In the genomic region with DNA sequence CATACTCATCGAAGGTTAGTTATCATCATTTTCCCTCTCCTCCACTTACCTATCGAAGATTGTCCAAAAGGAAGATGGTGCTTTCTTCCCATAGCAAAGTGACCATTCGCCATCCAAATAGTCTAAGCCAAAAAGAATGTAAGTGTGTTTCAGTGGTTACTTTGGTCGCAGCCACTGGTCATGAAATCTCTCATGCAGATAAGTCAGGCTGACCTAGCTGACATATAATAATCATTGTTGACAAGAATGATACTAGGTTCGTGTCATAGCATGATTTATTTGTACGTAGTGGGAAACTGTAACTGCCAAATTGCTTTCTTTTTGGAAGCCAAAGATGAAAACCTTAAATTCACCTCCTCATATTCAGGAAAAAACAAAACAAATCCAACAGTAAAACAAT, we compare ENCODE assay signal across 19 cellular contexts.
"Had no signal": no experiment of that assay in that cellular context is flagged by ENCODE, and none has a peak within 500 bp of the region (broad histone marks: within the 10 kb centered on the region; RNA-seq: fewer than 3 reads in every experiment).

No MANE protein-coding gene starts in this region.

- H3K27me3 ChIP-seq: ascending aorta, right lobe of liver, spleen, transverse colon had no signal

- H3K4me1 Mint-ChIP-seq: activated naive CD8-positive, alpha-beta T cell treated with anti-CD3 and anti-CD28 coated beads, Interleukin-2, amount 50 U/mL, for 24 hours; immature natural killer cell; natural killer cell had no signal

- H3K4me1 ChIP-seq: ascending aorta, right lobe of liver, spleen, transverse colon had no signal

- H3K4me3 ChIP-seq: ascending aorta, mucosa of descending colon, right lobe of liver, spleen, transverse colon had no signal

- H3K36me3 Mint-ChIP-seq: immature natural killer cell; natural killer cell; stimulated activated naive B cell treated with anti-CD40 and anti-IgM and Interleukin-4, amounts not matched to agents 10 μg/mL and 1 μg/mL and 100 μg/mL, for 72 hours had no signal

- H3K27ac Mint-ChIP-seq: activated CD8-positive, alpha-beta T cell treated with anti-CD3 and anti-CD28 coated beads for 36 hours; activated naive CD8-positive, alpha-beta T cell treated with anti-CD3 and anti-CD28 coated beads, Interleukin-2, amount 50 U/mL, for 24 hours; immature natural killer cell; natural killer cell; stimulated activated naive B cell treated with anti-CD40 and anti-IgM and Interleukin-4, amounts not matched to agents 10 μg/mL and 1 μg/mL and 100 μg/mL, for 72 hours had no signal

- FAIRE-seq: endometrium had no signal

- ATAC-seq: activated CD8-positive, alpha-beta T cell treated with anti-CD3 and anti-CD28 coated beads for 36 hours; activated naive CD8-positive, alpha-beta T cell treated with anti-CD3 and anti-CD28 coated beads, Interleukin-2, amount 50 U/mL, for 24 hours; esophagus mucosa; mucosa of descending colon; natural killer cell; right lobe of liver; stimulated activated naive B cell treated with anti-CD40 and anti-IgM and Interleukin-4, amounts not matched to agents 10 μg/mL and 1 μg/mL and 100 μg/mL, for 72 hours had no signal

- H3K4me3 Mint-ChIP-seq: activated CD8-positive, alpha-beta T cell treated with anti-CD3 and anti-CD28 coated beads for 36 hours; activated naive CD8-positive, alpha-beta T cell treated with anti-CD3 and anti-CD28 coated beads, Interleukin-2, amount 50 U/mL, for 24 hours; immature natural killer cell; natural killer cell; stimulated activated naive B cell treated with anti-CD40 and anti-IgM and Interleukin-4, amounts not matched to agents 10 μg/mL and 1 μg/mL and 100 μg/mL, for 72 hours had no signal

- DNase-seq: activated CD4-positive, alpha-beta T cell treated with anti-CD3 and anti-CD28 coated beads for 4 hours; activated CD8-positive, alpha-beta memory T cell treated with anti-CD3 and anti-CD28 coated beads, Interleukin-2, amount 50 U/mL, for 4 hours; activated CD8-positive, alpha-beta T cell treated with anti-CD3 and anti-CD28 coated beads for 36 hours; activated naive CD4-positive, alpha-beta T cell; activated naive CD8-positive, alpha-beta T cell treated with anti-CD3 and anti-CD28 coated beads, Interleukin-2, amount 50 U/mL, for 24 hours; immature natural killer cell; mucosa of descending colon; natural killer cell; nucleus accumbens; right lobe of liver; spleen; stimulated activated CD4-positive, alpha-beta T cell treated with anti-CD3 and anti-CD28 coated beads, Interleukin-1b, Interleukin-23, amount 100 ng/mL, for 48 hours; stimulated activated naive B cell treated with anti-CD40 and anti-IgM and Interleukin-4, amounts not matched to agents 10 μg/mL and 1 μg/mL and 100 μg/mL, for 72 hours; substantia nigra; transverse colon; WERI-Rb-1 had no signal

- H3K27ac ChIP-seq: ascending aorta, right lobe of liver, spleen, transverse colon, WERI-Rb-1 had no signal

- H3K9me3 Mint-ChIP-seq: activated CD8-positive, alpha-beta T cell treated with anti-CD3 and anti-CD28 coated beads for 36 hours; activated naive CD8-positive, alpha-beta T cell treated with anti-CD3 and anti-CD28 coated beads, Interleukin-2, amount 50 U/mL, for 24 hours; natural killer cell; stimulated activated naive B cell treated with anti-CD40 and anti-IgM and Interleukin-4, amounts not matched to agents 10 μg/mL and 1 μg/mL and 100 μg/mL, for 72 hours had no signal

- H3K9me3 ChIP-seq: ascending aorta, mucosa of descending colon, right lobe of liver, spleen, transverse colon had no signal

- H3K36me3 ChIP-seq: ascending aorta, right lobe of liver, spleen, transverse colon, WERI-Rb-1 had no signal
